11 cellular contexts compared by ENCODE assay signal in genomic region chr2:219569635-219570034, GRCh38. TPM values are rescaled to one million over a fixed set of nuclear protein-coding genes. Genes with fewer than 3 reads are reported as not detected.
DNase-seq lines count a peak whose midpoint lies in the region; ATAC-seq, FAIRE-seq and TF ChIP-seq lines count a peak whose summit lies in the region.
"Had no signal": no experiment of that assay in that cellular context is flagged by ENCODE, and none has a peak within 500 bp of the region (broad histone marks: within the 10 kb centered on the region; RNA-seq: fewer than 3 reads in every experiment).

No MANE protein-coding gene starts in this region.

- H3K4me1 Mint-ChIP-seq in activated T-cell treated with anti-CD3 and anti-CD28 coated beads, Interleukin-2, amount 50 U/mL, for 4 hours (ENCODE audit: low read depth), result no peaks in the 10 kb centered on the region
- peaks cover 1% of the 10 kb centered on the region for H3K4me1 Mint-ChIP-seq in CD8-positive, alpha-beta T cell (ENCODE audit: low read depth)

- H3K4me3 ChIP-seq in WERI-Rb-1 (ENCODE audit: low read depth, low read length) (peak overlapping the region; percentile 64), iPS-20b (ENCODE audit: low read length) (peak overlapping the region; percentile 68; the same call in 1 of the 2 replicates), stomach (peak overlapping the region; percentile 71 to 88 (median 78))
- H3K4me3 ChIP-seq in CD8-positive, alpha-beta T cell (ENCODE audit: low read depth, low read length), result no peak overlapping the region

- H3K27ac ChIP-seq in WERI-Rb-1 (peak overlapping the region; percentile 72), iPS-20b (ENCODE audit: low read length) (no peak overlapping the region), stomach (peak overlapping the region in 1 of 5 donors; percentile 90)
- no peak overlapping the region for H3K27ac ChIP-seq in CD8-positive, alpha-beta T cell (ENCODE audit: low read depth, low read length)

- H3K27ac Mint-ChIP-seq in CD8-positive, alpha-beta T cell, result no peak overlapping the region

- H3K4me1 ChIP-seq in iPS-20b (ENCODE audit: insufficient read depth, low read length), result peaks cover 26% of the 10 kb centered on the region; the same call in 1 of the 2 replicates
- peaks cover 8 to 23% (median 22%) of the 10 kb centered on the region in 4 donors for H3K4me1 ChIP-seq in stomach
- H3K4me1 ChIP-seq in CD8-positive, alpha-beta T cell (ENCODE audit: insufficient read depth, low read length), result no peaks in the 10 kb centered on the region

- intact Hi-C loops in stomach (cut with DNase I; ENCODE audit: low total_unique reads), result no loop called here
- intact Hi-C loops in CD8-positive, alpha-beta T cell (cut with DNase I, micrococcal nuclease), result no loop called here

- no peak for DNase-seq in activated T-cell treated with anti-CD3 and anti-CD28 coated beads, Interleukin-2, amount 50 U/mL, for 4 hours
- DNase-seq in activated T-cell treated with anti-CD3 and anti-CD28 coated beads, Interleukin-2, amount 50 U/mL, for 1 hour, result no peak
- DNase-seq in WERI-Rb-1, result no peak
- no peak for DNase-seq in stomach
- DNase-seq in GM19239 (ENCODE audit: insufficient read length, low spot score), result no peak
- no peak for DNase-seq in CD8-positive, alpha-beta T cell
- DNase-seq in OCI-M1 (lab: John Stamatoyannopoulos, UW), result no peak
- DNase-seq: NCI-H1694, SIG-M5 had no signal

- peak overlapping the region; percentile 58 for H3K4me3 Mint-ChIP-seq in activated T-cell treated with anti-CD3 and anti-CD28 coated beads, Interleukin-2, amount 50 U/mL, for 4 hours
- H3K4me3 Mint-ChIP-seq in CD8-positive, alpha-beta T cell, result no peak overlapping the region

- WGBS in stomach, 5 donors, result 88 to 96% (median 91%) methylated on average over 6 of the region's 6 CpGs

- no peak overlapping the region; the same call in 1 of the 2 replicates for H3K9ac ChIP-seq in iPS-20b (ENCODE audit: low read depth, low read length)

- no peak for TF ChIP-seq POLR2A in stomach (IDR thresholded peaks at IDR 0.05)

- H3K27me3 ChIP-seq in WERI-Rb-1 (ENCODE audit: insufficient read depth, low read depth, severe bottlenecking) (no peaks in the 10 kb centered on the region), iPS-20b (ENCODE audit: insufficient read depth, low read length) (peaks cover 16% of the 10 kb centered on the region), stomach (peaks cover 0 to 34% (median 15%) of the 10 kb centered on the region in 3 donors)
- H3K27me3 ChIP-seq in CD8-positive, alpha-beta T cell (ENCODE audit: insufficient read depth, low read length), result peaks cover 5% of the 10 kb centered on the region

- peaks cover 45% of the 10 kb centered on the region for H3K27me3 Mint-ChIP-seq in activated T-cell treated with anti-CD3 and anti-CD28 coated beads, Interleukin-2, amount 50 U/mL, for 4 hours (ENCODE audit: low read depth)
- peaks cover 33% of the 10 kb centered on the region for H3K27me3 Mint-ChIP-seq in CD8-positive, alpha-beta T cell (ENCODE audit: low read depth)

- TF ChIP-seq CTCF in WERI-Rb-1 (IDR thresholded peaks at IDR 0.05; ENCODE audit: low read depth, low read length) (no peak), stomach (IDR thresholded peaks at IDR 0.05) (no peak)
- TF ChIP-seq CTCF in CD8-positive, alpha-beta T cell (IDR thresholded peaks at IDR 0.05), result no peak

- CTCF ChIA-PET in CD8-positive, alpha-beta T cell (lab: Charles Lee), result interaction anchor here (1.0 kb wide), 1 partner anchor 9 kb away, joined by 3 read pairs; no protein-coding TSS in a partner anchor

- H3K9me3 Mint-ChIP-seq in activated T-cell treated with anti-CD3 and anti-CD28 coated beads, Interleukin-2, amount 50 U/mL, for 4 hours, result no peaks in the 10 kb centered on the region
- no peaks in the 10 kb centered on the region for H3K9me3 Mint-ChIP-seq in CD8-positive, alpha-beta T cell

- H3K9me3 ChIP-seq in WERI-Rb-1 (ENCODE audit: severe bottlenecking), result no peaks in the 10 kb centered on the region
- no peaks in the 10 kb centered on the region for H3K9me3 ChIP-seq in iPS-20b (ENCODE audit: insufficient read depth, low read depth, low read length)
- H3K9me3 ChIP-seq in stomach, result no peaks in the 10 kb centered on the region
- no peaks in the 10 kb centered on the region for H3K9me3 ChIP-seq in CD8-positive, alpha-beta T cell (ENCODE audit: low read length)

- no peak for TF ChIP-seq EP300 in stomach (IDR thresholded peaks at IDR 0.05)

- no peak for FAIRE-seq in GM19239 (lab: Jason Lieb, UNC)
- FAIRE-seq: colon had no signal

- H3K36me3 Mint-ChIP-seq in activated T-cell treated with anti-CD3 and anti-CD28 coated beads, Interleukin-2, amount 50 U/mL, for 4 hours (ENCODE audit: insufficient read depth), result no peaks in the 10 kb centered on the region
- no peaks in the 10 kb centered on the region for H3K36me3 Mint-ChIP-seq in CD8-positive, alpha-beta T cell

- POLR2A ChIA-PET in CD8-positive, alpha-beta T cell (lab: Charles Lee), result no interaction called here

- ATAC-seq in activated T-cell treated with anti-CD3 and anti-CD28 coated beads, Interleukin-2, amount 50 U/mL, for 4 hours, result no peak
- no peak for ATAC-seq in CD8-positive, alpha-beta T cell

- H3K36me3 ChIP-seq in WERI-Rb-1, result peaks cover 31% of the 10 kb centered on the region
- H3K36me3 ChIP-seq in iPS-20b (ENCODE audit: insufficient read depth, low read depth, low read length), result peaks cover 16% of the 10 kb centered on the region; the same call in 1 of the 2 replicates
- H3K36me3 ChIP-seq in stomach, result peaks cover 0 to 35% (median 19%) of the 10 kb centered on the region in 4 donors
- no peaks in the 10 kb centered on the region for H3K36me3 ChIP-seq in CD8-positive, alpha-beta T cell (ENCODE audit: insufficient read depth, low read length)

RNA-seq across cellular contexts. Expression of gene OBSL1, which starts 1.7 kb away (rescaled TPM):
- 1 to 10 TPM in 1 of 3 donors, under 1 TPM in 2; 0.37 to 1.1 (median 0.60) TPM for total RNA-seq in activated T-cell treated with anti-CD3 and anti-CD28 coated beads, Interleukin-2, amount 50 U/mL, for 4 hours
- total RNA-seq in stomach, result 10 to 100 TPM; 19.8 to 55.4 (median 47.1) TPM
- polyA plus RNA-seq in stomach, result 10 to 100 TPM; 30.3 to 62.1 (median 31.9) TPM
- under 1 TPM in 1 of 2 experiments, not detected in 1; 0.35 TPM for total RNA-seq in CD8-positive, alpha-beta T cell

RNA-seq across cellular contexts. Expression of gene INHA, which starts 2.5 kb away (rescaled TPM):
- not detected for total RNA-seq in activated T-cell treated with anti-CD3 and anti-CD28 coated beads, Interleukin-2, amount 50 U/mL, for 4 hours
- total RNA-seq in stomach, result 1 to 10 TPM in 1 of 5 donors, not detected in 4; 1.8 TPM
- under 1 TPM in 1 of 3 donors, not detected in 2; 0.63 TPM for polyA plus RNA-seq in stomach
- total RNA-seq in CD8-positive, alpha-beta T cell, result not detected

RNA-seq across cellular contexts. Expression of gene TMEM198, which starts 25.8 kb away (rescaled TPM):
- total RNA-seq in activated T-cell treated with anti-CD3 and anti-CD28 coated beads, Interleukin-2, amount 50 U/mL, for 4 hours, result 1 to 10 TPM; 3.6 to 4.8 (median 4.3) TPM
- total RNA-seq in stomach, result 1 to 10 TPM in 2 of 5 donors, under 1 TPM in 1, not detected in 2; 0.92 to 7.5 (median 2.7) TPM
- polyA plus RNA-seq in stomach, result 1 to 10 TPM; 1.4 to 4.7 (median 2.1) TPM
- total RNA-seq in CD8-positive, alpha-beta T cell, result under 1 TPM; 0.31 to 0.46 TPM

RNA-seq across cellular contexts. Expression of gene CHPF, which starts 26.0 kb away (rescaled TPM):
- total RNA-seq in activated T-cell treated with anti-CD3 and anti-CD28 coated beads, Interleukin-2, amount 50 U/mL, for 4 hours, result 10 to 100 TPM; 38.3 to 42.0 (median 40.3) TPM
- total RNA-seq in stomach, result 100 to 1,000 TPM in 1 of 5 donors, 10 to 100 TPM in 4; 28.0 to 119 (median 83.4) TPM
- polyA plus RNA-seq in stomach, result 10 to 100 TPM; 10.8 to 32.9 (median 27.2) TPM
- total RNA-seq in CD8-positive, alpha-beta T cell, result 1 to 10 TPM; 5.2 to 6.2 TPM

RNA-seq across cellular contexts. Expression of gene STK11IP, which starts 28.0 kb away (rescaled TPM):
- 10 to 100 TPM; 32.4 to 37.1 (median 36.0) TPM for total RNA-seq in activated T-cell treated with anti-CD3 and anti-CD28 coated beads, Interleukin-2, amount 50 U/mL, for 4 hours
- 10 to 100 TPM; 10.7 to 89.5 (median 17.1) TPM for total RNA-seq in stomach
- polyA plus RNA-seq in stomach, result 10 to 100 TPM in 1 of 3 donors, 1 to 10 TPM in 2; 6.8 to 23.8 (median 6.9) TPM
- 10 to 100 TPM; 29.7 to 31.5 TPM for total RNA-seq in CD8-positive, alpha-beta T cell

Comparison
In these comparisons a context has a peak if more than half of its experiments do, and no peak if none do; other contexts are left out.
1. RNA of gene OBSL1, which starts 1.7 kb away (total RNA-seq): 19.8 to 55.4 TPM in stomach; 0.37 to 1.1 TPM in activated T-cell treated with anti-CD3 and anti-CD28 coated beads, Interleukin-2, amount 50 U/mL, for 4 hours and 0.35 TPM in CD8-positive, alpha-beta T cell; every median in the first group is over 10 times any median in the second.